Comparison of ENCODE assay signal across 1 cellular context in genomic region chr11:121451982-121452608, GRCh38.
TF ChIP-seq lines count a peak whose summit lies in the region.

A gene with protein sequence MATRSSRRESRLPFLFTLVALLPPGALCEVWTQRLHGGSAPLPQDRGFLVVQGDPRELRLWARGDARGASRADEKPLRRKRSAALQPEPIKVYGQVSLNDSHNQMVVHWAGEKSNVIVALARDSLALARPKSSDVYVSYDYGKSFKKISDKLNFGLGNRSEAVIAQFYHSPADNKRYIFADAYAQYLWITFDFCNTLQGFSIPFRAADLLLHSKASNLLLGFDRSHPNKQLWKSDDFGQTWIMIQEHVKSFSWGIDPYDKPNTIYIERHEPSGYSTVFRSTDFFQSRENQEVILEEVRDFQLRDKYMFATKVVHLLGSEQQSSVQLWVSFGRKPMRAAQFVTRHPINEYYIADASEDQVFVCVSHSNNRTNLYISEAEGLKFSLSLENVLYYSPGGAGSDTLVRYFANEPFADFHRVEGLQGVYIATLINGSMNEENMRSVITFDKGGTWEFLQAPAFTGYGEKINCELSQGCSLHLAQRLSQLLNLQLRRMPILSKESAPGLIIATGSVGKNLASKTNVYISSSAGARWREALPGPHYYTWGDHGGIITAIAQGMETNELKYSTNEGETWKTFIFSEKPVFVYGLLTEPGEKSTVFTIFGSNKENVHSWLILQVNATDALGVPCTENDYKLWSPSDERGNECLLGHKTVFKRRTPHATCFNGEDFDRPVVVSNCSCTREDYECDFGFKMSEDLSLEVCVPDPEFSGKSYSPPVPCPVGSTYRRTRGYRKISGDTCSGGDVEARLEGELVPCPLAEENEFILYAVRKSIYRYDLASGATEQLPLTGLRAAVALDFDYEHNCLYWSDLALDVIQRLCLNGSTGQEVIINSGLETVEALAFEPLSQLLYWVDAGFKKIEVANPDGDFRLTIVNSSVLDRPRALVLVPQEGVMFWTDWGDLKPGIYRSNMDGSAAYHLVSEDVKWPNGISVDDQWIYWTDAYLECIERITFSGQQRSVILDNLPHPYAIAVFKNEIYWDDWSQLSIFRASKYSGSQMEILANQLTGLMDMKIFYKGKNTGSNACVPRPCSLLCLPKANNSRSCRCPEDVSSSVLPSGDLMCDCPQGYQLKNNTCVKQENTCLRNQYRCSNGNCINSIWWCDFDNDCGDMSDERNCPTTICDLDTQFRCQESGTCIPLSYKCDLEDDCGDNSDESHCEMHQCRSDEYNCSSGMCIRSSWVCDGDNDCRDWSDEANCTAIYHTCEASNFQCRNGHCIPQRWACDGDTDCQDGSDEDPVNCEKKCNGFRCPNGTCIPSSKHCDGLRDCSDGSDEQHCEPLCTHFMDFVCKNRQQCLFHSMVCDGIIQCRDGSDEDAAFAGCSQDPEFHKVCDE (N-terminal part only) (plus strand): TSS chr11:121452314. CDS start chr11:121452332, 18 bp downstream.

TF ChIP-seq in HEK293, 187 proteins besides CTCF, POLR2A, EP300 and RAD21 (continued from another document and continues in another):
- TF ChIP-seq, protein P1, sequence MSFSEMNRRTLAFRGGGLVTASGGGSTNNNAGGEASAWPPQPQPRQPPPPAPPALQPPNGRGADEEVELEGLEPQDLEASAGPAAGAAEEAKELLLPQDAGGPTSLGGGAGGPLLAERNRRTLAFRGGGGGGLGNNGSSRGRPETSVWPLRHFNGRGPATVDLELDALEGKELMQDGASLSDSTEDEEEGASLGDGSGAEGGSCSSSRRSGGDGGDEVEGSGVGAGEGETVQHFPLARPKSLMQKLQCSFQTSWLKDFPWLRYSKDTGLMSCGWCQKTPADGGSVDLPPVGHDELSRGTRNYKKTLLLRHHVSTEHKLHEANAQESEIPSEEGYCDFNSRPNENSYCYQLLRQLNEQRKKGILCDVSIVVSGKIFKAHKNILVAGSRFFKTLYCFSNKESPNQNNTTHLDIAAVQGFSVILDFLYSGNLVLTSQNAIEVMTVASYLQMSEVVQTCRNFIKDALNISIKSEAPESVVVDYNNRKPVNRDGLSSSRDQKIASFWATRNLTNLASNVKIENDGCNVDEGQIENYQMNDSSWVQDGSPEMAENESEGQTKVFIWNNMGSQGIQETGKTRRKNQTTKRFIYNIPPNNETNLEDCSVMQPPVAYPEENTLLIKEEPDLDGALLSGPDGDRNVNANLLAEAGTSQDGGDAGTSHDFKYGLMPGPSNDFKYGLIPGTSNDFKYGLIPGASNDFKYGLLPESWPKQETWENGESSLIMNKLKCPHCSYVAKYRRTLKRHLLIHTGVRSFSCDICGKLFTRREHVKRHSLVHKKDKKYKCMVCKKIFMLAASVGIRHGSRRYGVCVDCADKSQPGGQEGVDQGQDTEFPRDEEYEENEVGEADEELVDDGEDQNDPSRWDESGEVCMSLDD (tag by site-specific recombination; IDR thresholded peaks at IDR 0.05), result no peak
- no peak for TF ChIP-seq ZNF155 (tag by site-specific recombination; IDR thresholded peaks at IDR 0.05)
- peak; percentile 51; the same call in 1 of the 2 replicates for TF ChIP-seq ZSCAN30 (tag by site-specific recombination; IDR thresholded peaks at IDR 0.05)
- no peak for TF ChIP-seq OVOL3 (tag by site-specific recombination; IDR thresholded peaks at IDR 0.05)
- TF ChIP-seq ZNF639 (tag by site-specific recombination; IDR thresholded peaks at IDR 0.05), result no peak
- TF ChIP-seq ZNF664 (tag by site-specific recombination; IDR thresholded peaks at IDR 0.05), result no peak
- TF ChIP-seq, protein P2, sequence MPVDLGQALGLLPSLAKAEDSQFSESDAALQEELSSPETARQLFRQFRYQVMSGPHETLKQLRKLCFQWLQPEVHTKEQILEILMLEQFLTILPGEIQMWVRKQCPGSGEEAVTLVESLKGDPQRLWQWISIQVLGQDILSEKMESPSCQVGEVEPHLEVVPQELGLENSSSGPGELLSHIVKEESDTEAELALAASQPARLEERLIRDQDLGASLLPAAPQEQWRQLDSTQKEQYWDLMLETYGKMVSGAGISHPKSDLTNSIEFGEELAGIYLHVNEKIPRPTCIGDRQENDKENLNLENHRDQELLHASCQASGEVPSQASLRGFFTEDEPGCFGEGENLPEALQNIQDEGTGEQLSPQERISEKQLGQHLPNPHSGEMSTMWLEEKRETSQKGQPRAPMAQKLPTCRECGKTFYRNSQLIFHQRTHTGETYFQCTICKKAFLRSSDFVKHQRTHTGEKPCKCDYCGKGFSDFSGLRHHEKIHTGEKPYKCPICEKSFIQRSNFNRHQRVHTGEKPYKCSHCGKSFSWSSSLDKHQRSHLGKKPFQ (tag by site-specific recombination; IDR thresholded peaks at IDR 0.05), result no peak
- TF ChIP-seq ZNF600 (tag by site-specific recombination; IDR thresholded peaks at IDR 0.05), result 0 out of 2 replicates have a peak, but pooled peaks have one; percentile 41
- no peak for TF ChIP-seq ZNF561 (tag by site-specific recombination; IDR thresholded peaks at IDR 0.05; ENCODE audit: borderline replicate concordance)
- no peak for TF ChIP-seq ZFP37 (tag by site-specific recombination; IDR thresholded peaks at IDR 0.05)
- no peak for TF ChIP-seq ZNF580 (tag by site-specific recombination; IDR thresholded peaks at IDR 0.05)
- TF ChIP-seq, protein P3, sequence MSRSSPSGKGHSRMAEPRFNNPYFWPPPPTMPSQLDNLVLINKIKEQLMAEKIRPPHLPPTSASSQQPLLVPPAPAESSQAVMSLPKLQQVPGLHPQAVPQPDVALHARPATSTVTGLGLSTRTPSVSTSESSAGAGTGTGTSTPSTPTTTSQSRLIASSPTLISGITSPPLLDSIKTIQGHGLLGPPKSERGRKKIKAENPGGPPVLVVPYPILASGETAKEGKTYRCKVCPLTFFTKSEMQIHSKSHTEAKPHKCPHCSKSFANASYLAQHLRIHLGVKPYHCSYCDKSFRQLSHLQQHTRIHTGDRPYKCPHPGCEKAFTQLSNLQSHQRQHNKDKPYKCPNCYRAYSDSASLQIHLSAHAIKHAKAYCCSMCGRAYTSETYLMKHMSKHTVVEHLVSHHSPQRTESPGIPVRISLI (tag by site-specific recombination; IDR thresholded peaks at IDR 0.05), result no peak
- TF ChIP-seq ZNF623 (tag by site-specific recombination; IDR thresholded peaks at IDR 0.05), result no peak
- no peak for TF ChIP-seq ZNF404 (tag by site-specific recombination; IDR thresholded peaks at IDR 0.05)
- TF ChIP-seq ZNF843 (tag by site-specific recombination; IDR thresholded peaks at IDR 0.05), result no peak
- TF ChIP-seq ZNF747 (tag by site-specific recombination; IDR thresholded peaks at IDR 0.05), result no peak
- no peak for TF ChIP-seq BCL11A (tag by site-specific recombination; IDR thresholded peaks at IDR 0.05; ENCODE audit: low read depth)
- TF ChIP-seq ZNF132 (tag by site-specific recombination; IDR thresholded peaks at IDR 0.05; ENCODE audit: borderline replicate concordance), result no peak
- no peak for TF ChIP-seq ZBTB6 (tag by site-specific recombination; IDR thresholded peaks at IDR 0.05)
- no peak for TF ChIP-seq ZBTB21 (tag by site-specific recombination; IDR thresholded peaks at IDR 0.05)
- TF ChIP-seq, protein P4, sequence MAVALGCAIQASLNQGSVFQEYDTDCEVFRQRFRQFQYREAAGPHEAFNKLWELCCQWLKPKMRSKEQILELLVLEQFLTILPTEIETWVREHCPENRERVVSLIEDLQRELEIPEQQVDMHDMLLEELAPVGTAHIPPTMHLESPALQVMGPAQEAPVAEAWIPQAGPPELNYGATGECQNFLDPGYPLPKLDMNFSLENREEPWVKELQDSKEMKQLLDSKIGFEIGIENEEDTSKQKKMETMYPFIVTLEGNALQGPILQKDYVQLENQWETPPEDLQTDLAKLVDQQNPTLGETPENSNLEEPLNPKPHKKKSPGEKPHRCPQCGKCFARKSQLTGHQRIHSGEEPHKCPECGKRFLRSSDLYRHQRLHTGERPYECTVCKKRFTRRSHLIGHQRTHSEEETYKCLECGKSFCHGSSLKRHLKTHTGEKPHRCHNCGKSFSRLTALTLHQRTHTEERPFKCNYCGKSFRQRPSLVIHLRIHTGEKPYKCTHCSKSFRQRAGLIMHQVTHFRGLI (tag by site-specific recombination; IDR thresholded peaks at IDR 0.05), result no peak
- TF ChIP-seq ZNF776 (tag by site-specific recombination; IDR thresholded peaks at IDR 0.05; ENCODE audit: borderline replicate concordance), result no peak
- peak; percentile 28; the same call in 1 of the 2 replicates for TF ChIP-seq ZNF76 (tag by site-specific recombination; IDR thresholded peaks at IDR 0.05; ENCODE audit: borderline replicate concordance, low read depth)
- TF ChIP-seq IKZF3 (tag by site-specific recombination; IDR thresholded peaks at IDR 0.05), result no peak
- TF ChIP-seq ELK4 (IDR thresholded peaks at IDR 0.05; ENCODE audit: borderline replicate concordance, low read depth, low read length), result no peak
- TF ChIP-seq EGR2 (tag by site-specific recombination; IDR thresholded peaks at IDR 0.05; ENCODE audit: low read depth), result no peak
- TF ChIP-seq, protein P5, sequence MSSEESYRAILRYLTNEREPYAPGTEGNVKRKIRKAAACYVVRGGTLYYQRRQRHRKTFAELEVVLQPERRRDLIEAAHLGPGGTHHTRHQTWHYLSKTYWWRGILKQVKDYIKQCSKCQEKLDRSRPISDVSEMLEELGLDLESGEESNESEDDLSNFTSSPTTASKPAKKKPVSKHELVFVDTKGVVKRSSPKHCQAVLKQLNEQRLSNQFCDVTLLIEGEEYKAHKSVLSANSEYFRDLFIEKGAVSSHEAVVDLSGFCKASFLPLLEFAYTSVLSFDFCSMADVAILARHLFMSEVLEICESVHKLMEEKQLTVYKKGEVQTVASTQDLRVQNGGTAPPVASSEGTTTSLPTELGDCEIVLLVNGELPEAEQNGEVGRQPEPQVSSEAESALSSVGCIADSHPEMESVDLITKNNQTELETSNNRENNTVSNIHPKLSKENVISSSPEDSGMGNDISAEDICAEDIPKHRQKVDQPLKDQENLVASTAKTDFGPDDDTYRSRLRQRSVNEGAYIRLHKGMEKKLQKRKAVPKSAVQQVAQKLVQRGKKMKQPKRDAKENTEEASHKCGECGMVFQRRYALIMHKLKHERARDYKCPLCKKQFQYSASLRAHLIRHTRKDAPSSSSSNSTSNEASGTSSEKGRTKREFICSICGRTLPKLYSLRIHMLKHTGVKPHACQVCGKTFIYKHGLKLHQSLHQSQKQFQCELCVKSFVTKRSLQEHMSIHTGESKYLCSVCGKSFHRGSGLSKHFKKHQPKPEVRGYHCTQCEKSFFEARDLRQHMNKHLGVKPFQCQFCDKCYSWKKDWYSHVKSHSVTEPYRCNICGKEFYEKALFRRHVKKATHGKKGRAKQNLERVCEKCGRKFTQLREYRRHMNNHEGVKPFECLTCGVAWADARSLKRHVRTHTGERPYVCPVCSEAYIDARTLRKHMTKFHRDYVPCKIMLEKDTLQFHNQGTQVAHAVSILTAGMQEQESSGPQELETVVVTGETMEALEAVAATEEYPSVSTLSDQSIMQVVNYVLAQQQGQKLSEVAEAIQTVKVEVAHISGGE (tag by site-specific recombination; conservative IDR thresholded peaks at IDR 0.05; ENCODE audit: low read depth), result peak; percentile 34; the same call in 1 of the 2 replicates
- TF ChIP-seq ZNF280D (tag by site-specific recombination; IDR thresholded peaks at IDR 0.05), result no peak
- no peak for TF ChIP-seq ZNF704 (tag by site-specific recombination; IDR thresholded peaks at IDR 0.05)
